2 cellular contexts compared by ENCODE assay signal in the genomic region with DNA sequence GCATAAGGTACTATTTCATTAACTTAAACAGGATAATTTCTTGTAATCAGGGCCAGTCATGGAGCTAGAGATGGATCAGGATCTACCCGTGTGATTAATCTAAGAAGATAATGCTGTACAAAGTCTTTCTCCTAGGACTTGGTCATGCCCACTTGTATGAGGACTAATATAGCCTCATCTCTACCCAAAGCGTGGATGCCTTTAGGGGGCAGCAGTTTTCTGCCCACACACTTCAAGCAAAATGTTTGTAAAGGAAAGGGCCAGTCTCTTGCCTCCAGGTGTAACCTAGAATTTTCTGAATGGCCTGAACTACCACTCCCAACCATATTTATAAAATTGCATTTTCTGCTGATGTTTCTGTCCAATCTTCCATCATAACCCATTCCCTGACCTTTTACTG.
TF ChIP-seq lines count a peak whose summit lies in the region.

No MANE protein-coding gene starts in this region.

TF ChIP-seq in HCT116, 20 proteins besides CTCF, POLR2A, EP300 and RAD21 (continued from another document):
- TF ChIP-seq REST (IDR thresholded peaks at IDR 0.05; ENCODE audit: low read depth) = no peak
- TF ChIP-seq ZFX (IDR thresholded peaks at IDR 0.05) = no peak
- TF ChIP-seq EZH2phosphoT487 (IDR thresholded peaks at IDR 0.05; ENCODE audit: borderline replicate concordance) = no peak
- no peak for TF ChIP-seq JUND (IDR thresholded peaks at IDR 0.05)
- TF ChIP-seq ELF1 (IDR thresholded peaks at IDR 0.05; ENCODE audit: borderline replicate concordance, low read depth) = no peak
- TF ChIP-seq ZNF274 (IDR thresholded peaks at IDR 0.05; ENCODE audit: low read depth, low read length) = no peak
- TF ChIP-seq FOSL1 (IDR thresholded peaks at IDR 0.05; ENCODE audit: low read depth) = no peak
- TF ChIP-seq CBX3 (IDR thresholded peaks at IDR 0.05; ENCODE audit: low read depth) = no peak
- TF ChIP-seq YY1 (IDR thresholded peaks at IDR 0.05; ENCODE audit: extremely low read depth, insufficient replicate concordance, low read depth, low read length) = no peak
- TF ChIP-seq EGR1 (IDR thresholded peaks at IDR 0.05; ENCODE audit: low read depth) = no peak
- TF ChIP-seq TCF7L2 (IDR thresholded peaks at IDR 0.05; ENCODE audit: borderline replicate concordance, extremely low read depth, insufficient read depth, insufficient read length) = no peak
- TF ChIP-seq SRF (IDR thresholded peaks at IDR 0.05; ENCODE audit: low read depth) = no peak
- TF ChIP-seq ATF3 (IDR thresholded peaks at IDR 0.05) = no peak

TF ChIP-seq in SK-N-SH treated with all-trans-retinoic acid at 6 μM for 48 hours, 23 proteins besides CTCF, POLR2A, EP300 and RAD21 (continued from another document):
- TF ChIP-seq BACH2 (CRISPR knock-in tag; IDR thresholded peaks at IDR 0.05; ENCODE audit: borderline replicate concordance) (no peak), CSRNP3 (CRISPR knock-in tag; IDR thresholded peaks at IDR 0.05) (no peak), CSDC2 (CRISPR knock-in tag; IDR thresholded peaks at IDR 0.05) (no peak), ZNF70 (CRISPR knock-in tag; IDR thresholded peaks at IDR 0.05) (no peak), ZFP30 (CRISPR knock-in tag; IDR thresholded peaks at IDR 0.05) (no peak), GLIS3 (CRISPR knock-in tag; IDR thresholded peaks at IDR 0.05) (no peak), ZNF565 (CRISPR knock-in tag; conservative IDR thresholded peaks at IDR 0.05; ENCODE audit: low read depth) (no peak), ARNTL (CRISPR knock-in tag; IDR thresholded peaks at IDR 0.05; ENCODE audit: borderline replicate concordance, low read depth) (no peak), PATZ1 (CRISPR knock-in tag; IDR thresholded peaks at IDR 0.05; ENCODE audit: borderline replicate concordance) (no peak), RARB (CRISPR knock-in tag; IDR thresholded peaks at IDR 0.05) (no peak)
- TF ChIP-seq, protein P1, sequence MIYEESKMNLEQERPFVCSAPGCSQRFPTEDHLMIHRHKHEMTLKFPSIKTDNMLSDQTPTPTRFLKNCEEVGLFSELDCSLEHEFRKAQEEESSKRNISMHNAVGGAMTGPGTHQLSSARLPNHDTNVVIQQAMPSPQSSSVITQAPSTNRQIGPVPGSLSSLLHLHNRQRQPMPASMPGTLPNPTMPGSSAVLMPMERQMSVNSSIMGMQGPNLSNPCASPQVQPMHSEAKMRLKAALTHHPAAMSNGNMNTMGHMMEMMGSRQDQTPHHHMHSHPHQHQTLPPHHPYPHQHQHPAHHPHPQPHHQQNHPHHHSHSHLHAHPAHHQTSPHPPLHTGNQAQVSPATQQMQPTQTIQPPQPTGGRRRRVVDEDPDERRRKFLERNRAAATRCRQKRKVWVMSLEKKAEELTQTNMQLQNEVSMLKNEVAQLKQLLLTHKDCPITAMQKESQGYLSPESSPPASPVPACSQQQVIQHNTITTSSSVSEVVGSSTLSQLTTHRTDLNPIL (CRISPR knock-in tag; IDR thresholded peaks at IDR 0.05; ENCODE audit: low read depth) = no peak
